In the genomic region with DNA sequence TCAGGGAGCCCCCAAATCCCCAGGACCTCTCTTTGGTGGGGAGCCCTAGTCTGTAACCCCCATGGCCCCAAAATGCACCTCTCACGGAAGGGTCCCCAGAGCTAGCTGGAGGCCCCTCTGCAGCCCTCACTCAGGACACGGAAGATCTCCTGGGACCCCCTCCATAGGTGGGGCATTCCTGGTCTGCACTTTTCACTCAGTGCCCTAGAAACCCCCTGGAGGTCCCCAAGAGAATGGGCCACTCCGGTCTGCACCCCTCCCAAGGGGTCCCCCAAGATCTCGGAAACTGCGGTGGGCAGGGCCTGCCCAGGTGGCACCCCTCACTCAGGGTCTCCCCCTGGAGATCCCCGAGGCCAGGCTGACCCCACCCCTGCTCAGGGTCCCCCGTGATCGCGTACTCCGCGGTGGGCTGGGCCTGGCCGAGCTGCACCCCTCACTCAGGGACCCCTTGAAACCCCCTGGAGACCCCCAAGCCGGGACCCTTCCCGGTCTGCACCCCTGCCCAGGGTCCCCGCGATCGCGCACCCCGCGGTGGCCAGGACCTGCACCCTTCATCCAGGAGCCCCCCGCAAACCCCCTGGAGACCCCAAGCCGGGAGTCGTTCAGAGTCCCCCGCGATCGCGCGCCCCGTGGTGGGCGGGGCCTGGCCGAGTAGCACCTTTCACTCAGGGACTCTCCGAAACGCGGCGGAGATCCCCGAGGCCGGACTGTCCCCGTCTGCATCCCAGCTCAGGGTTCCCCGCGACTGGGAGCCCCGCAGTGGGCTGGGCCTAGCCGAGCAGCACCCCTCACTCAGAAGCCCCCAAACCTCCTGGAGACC, we compare ENCODE assay signal across 8 cellular contexts.
DNase-seq lines count a peak whose midpoint lies in the region; ATAC-seq, FAIRE-seq and TF ChIP-seq lines count a peak whose summit lies in the region.

No MANE protein-coding gene starts in this region.

- intact Hi-C loops in tibial artery (cut with DNase I; ENCODE audit: low total_unique reads), result no loop called here

- FAIRE-seq in D721Med (lab: Jason Lieb, UNC), result no peak

- peak; percentile 19 for DNase-seq in activated T-cell treated with anti-CD3 and anti-CD28 coated beads for 24 hours (ENCODE audit: low read depth)
- no peak for DNase-seq in activated T-cell treated with anti-CD3 and anti-CD28 coated beads, Interleukin-2, amount 50 U/mL, for 1 hour
- peak; percentile 37 for DNase-seq in effector CD4-positive, alpha-beta T cell
- no peak for DNase-seq in tibial artery
- DNase-seq in D721Med (ENCODE audit: insufficient read length, low spot score), result no peak

- peak overlapping the region; percentile 53 for H3K9ac ChIP-seq in muscle layer of colon (ENCODE audit: low read length)

- no peaks in the 10 kb centered on the region for H3K36me3 ChIP-seq in muscle layer of colon (ENCODE audit: insufficient read depth, low read length)
- H3K36me3 ChIP-seq in tibial artery, result peaks cover 0 to 8% (median 0%) of the 10 kb centered on the region in 3 donors

- H3K27ac ChIP-seq in muscle layer of colon (ENCODE audit: low read depth, low read length), result peak overlapping the region; percentile 72
- peak overlapping the region; percentile 55 to 58 for H3K27ac ChIP-seq in tibial artery

- no peaks in the 10 kb centered on the region for H3K9me3 ChIP-seq in muscle layer of colon (ENCODE audit: low read length)
- no peaks in the 10 kb centered on the region for H3K9me3 ChIP-seq in tibial artery

- peak overlapping the region; percentile 72 to 96 for H3K4me3 ChIP-seq in muscle layer of colon (ENCODE audit: low read depth in 1 of 2, low read length in 2 of 2)
- peak overlapping the region; percentile 86 to 95 for H3K4me3 ChIP-seq in tibial artery

- no peaks in the 10 kb centered on the region for H3K27me3 ChIP-seq in muscle layer of colon (ENCODE audit: control insufficient read depth in 1 of 2, insufficient read depth in 2 of 2, low read length in 2 of 2)
- no peaks in the 10 kb centered on the region for H3K27me3 ChIP-seq in tibial artery

- peaks cover 10% of the 10 kb centered on the region for H3K4me1 ChIP-seq in muscle layer of colon (ENCODE audit: insufficient read depth, low read length)
- H3K4me1 ChIP-seq in tibial artery, result peaks cover 0 to 19% (median 14%) of the 10 kb centered on the region in 4 donors

- peak; percentile 17 for ATAC-seq in HG03439 (IDR thresholded peaks at IDR 0.05; ENCODE audit: unreplicated experiment)
- ATAC-seq in activated CD4-positive, CD25-positive, alpha-beta regulatory T cell treated with anti-CD3 and anti-CD28 coated beads, Interleukin-2, amount 50 U/mL, for 24 hours, result peak; percentile 23 to 36

- TF ChIP-seq CTCF in tibial artery (IDR thresholded peaks at IDR 0.05) (no peak), D721Med (IDR thresholded peaks at IDR 0.05; ENCODE audit: insufficient read depth, missing control alignments) (no peak)

Comparison
In these comparisons a context has a peak if more than half of its experiments do, and no peak if none do; other contexts are left out.
1. DNase-seq: peak in activated T-cell treated with anti-CD3 and anti-CD28 coated beads for 24 hours (single experiment) and effector CD4-positive, alpha-beta T cell (single experiment); none in activated T-cell treated with anti-CD3 and anti-CD28 coated beads, Interleukin-2, amount 50 U/mL, for 1 hour (single experiment), tibial artery (0 of 2) and D721Med (single experiment).